Comparison of ENCODE assay signal across 12 cellular contexts in genomic region chr1:59298710-59299346, GRCh38. TPM values are rescaled to one million over a fixed set of nuclear protein-coding genes. Genes with fewer than 3 reads are reported as not detected.
DNase-seq lines count a peak whose midpoint lies in the region; ATAC-seq and TF ChIP-seq lines count a peak whose summit lies in the region.
"Had no signal": no experiment of that assay in that cellular context is flagged by ENCODE, and none has a peak within 500 bp of the region (broad histone marks: within the 10 kb centered on the region; RNA-seq: fewer than 3 reads in every experiment).

No MANE protein-coding gene starts in this region.

- H3K56ac ChIP-seq in mesendoderm (ENCODE audit: low read length) = no peak overlapping the region

- no peak overlapping the region for H2BK5ac ChIP-seq in mesendoderm (ENCODE audit: low read length)

- no peak for TF ChIP-seq EP300 in tibial nerve (IDR thresholded peaks at IDR 0.05)

- H3K23ac ChIP-seq in mesendoderm (ENCODE audit: low read length) = no peak overlapping the region

- no peak overlapping the region for H3K4ac ChIP-seq in mesendoderm (ENCODE audit: low read depth, low read length)

- H2BK15ac ChIP-seq in mesendoderm (replicated peaks; ENCODE audit: low read depth) = no peak overlapping the region

- H3K4me3 ChIP-seq in adipocyte (ENCODE audit: low read length) = no peak overlapping the region
- H3K4me3 ChIP-seq in mesendoderm (ENCODE audit: low read length) = no peak overlapping the region
- no peak overlapping the region for H3K4me3 ChIP-seq in tibial nerve

- H3K18ac ChIP-seq in mesendoderm (ENCODE audit: low read length) = no peak overlapping the region

- H3K4me3 Mint-ChIP-seq in activated T-cell treated with anti-CD3 and anti-CD28 coated beads, Interleukin-2, amount 50 U/mL, for 4 hours = peak overlapping the region; percentile 14
- H3K4me3 Mint-ChIP-seq in activated CD4-positive, alpha-beta memory T cell treated with anti-CD3 and anti-CD28 coated beads for 36 hours = no peak overlapping the region
- H3K4me3 Mint-ChIP-seq in activated naive CD4-positive, alpha-beta T cell treated with anti-CD3 and anti-CD28 coated beads, Interleukin-2, amount 10 ng/mL, durations not matched to agents 7 days and 5 days = no peak overlapping the region

- TF ChIP-seq POLR2A in tibial nerve (IDR thresholded peaks at IDR 0.05) = no peak

- WGBS in mesendoderm (ENCODE audit: extremely low coverage, insufficient coverage, low lambda C conversion rate) = no CpG with 5 or more reads among the region's 6 CpGs
- WGBS in tibial nerve, 2 donors = 68 to 78% methylated on average over 6 of the region's 6 CpGs

- intact Hi-C loops in activated CD4-positive, alpha-beta memory T cell treated with anti-CD3 and anti-CD28 coated beads for 36 hours (cut with micrococcal nuclease) = loop anchor here (10.0 kb wide), 2 partner anchors 154 to 274 kb away; no protein-coding TSS in a partner anchor

- H4K8ac ChIP-seq in mesendoderm (ENCODE audit: low read depth, low read length) = no peak overlapping the region

- H3K4me2 ChIP-seq in mesendoderm (ENCODE audit: low read length) = no peak overlapping the region

- CTCF ChIA-PET in activated CD4-positive, alpha-beta memory T cell treated with anti-CD3 and anti-CD28 coated beads for 36 hours (lab: Charles Lee) = no interaction called here
- CTCF ChIA-PET in activated naive CD4-positive, alpha-beta T cell treated with anti-CD3 and anti-CD28 coated beads, Interleukin-2, amount 10 ng/mL, durations not matched to agents 7 days and 5 days (lab: Charles Lee) = no interaction called here

- no peaks in the 10 kb centered on the region for H3K27me3 Mint-ChIP-seq in activated T-cell treated with anti-CD3 and anti-CD28 coated beads, Interleukin-2, amount 50 U/mL, for 4 hours (ENCODE audit: low read depth)
- no peaks in the 10 kb centered on the region for H3K27me3 Mint-ChIP-seq in activated CD4-positive, alpha-beta memory T cell treated with anti-CD3 and anti-CD28 coated beads for 36 hours
- H3K27me3 Mint-ChIP-seq in activated naive CD4-positive, alpha-beta T cell treated with anti-CD3 and anti-CD28 coated beads, Interleukin-2, amount 10 ng/mL, durations not matched to agents 7 days and 5 days = no peaks in the 10 kb centered on the region

- H4K5ac ChIP-seq in mesendoderm (ENCODE audit: low read length) = no peak overlapping the region

- H3K36me3 ChIP-seq in adipocyte (ENCODE audit: control insufficient read depth, insufficient read depth, low read length, severe bottlenecking) = no peaks in the 10 kb centered on the region
- H3K36me3 ChIP-seq in mesendoderm (ENCODE audit: control insufficient read depth, insufficient read depth, low read length) = no peaks in the 10 kb centered on the region
- no peaks in the 10 kb centered on the region for H3K36me3 ChIP-seq in tibial nerve

- H3K27ac Mint-ChIP-seq in activated CD4-positive, alpha-beta memory T cell treated with anti-CD3 and anti-CD28 coated beads for 36 hours = no peak overlapping the region
- no peak overlapping the region for H3K27ac Mint-ChIP-seq in activated naive CD4-positive, alpha-beta T cell treated with anti-CD3 and anti-CD28 coated beads, Interleukin-2, amount 10 ng/mL, durations not matched to agents 7 days and 5 days

- H2BK120ac ChIP-seq in mesendoderm (ENCODE audit: low read depth, low read length) = no peak overlapping the region

- H3K27ac ChIP-seq in mesendoderm (ENCODE audit: low read depth, low read length) (no peak overlapping the region), tibial nerve (peak overlapping the region; percentile 95 to 99 (median 97))

- H2AK5ac ChIP-seq in mesendoderm (ENCODE audit: low read length) = no peak overlapping the region

- no peaks in the 10 kb centered on the region for H3K79me1 ChIP-seq in mesendoderm (ENCODE audit: low read length)

- no peak for ATAC-seq in activated T-cell treated with anti-CD3 and anti-CD28 coated beads, Interleukin-2, amount 50 U/mL, for 4 hours
- ATAC-seq in HG02642 (IDR thresholded peaks at IDR 0.05; ENCODE audit: poor library complexity, unreplicated experiment) = no peak

- H3K36me3 Mint-ChIP-seq in activated T-cell treated with anti-CD3 and anti-CD28 coated beads, Interleukin-2, amount 50 U/mL, for 4 hours (ENCODE audit: insufficient read depth) = peaks cover 6% of the 10 kb centered on the region
- peaks cover 8% of the 10 kb centered on the region for H3K36me3 Mint-ChIP-seq in activated CD4-positive, alpha-beta memory T cell treated with anti-CD3 and anti-CD28 coated beads for 36 hours
- H3K36me3 Mint-ChIP-seq in activated naive CD4-positive, alpha-beta T cell treated with anti-CD3 and anti-CD28 coated beads, Interleukin-2, amount 10 ng/mL, durations not matched to agents 7 days and 5 days = peaks cover 4% of the 10 kb centered on the region

- POLR2A ChIA-PET in activated CD4-positive, alpha-beta memory T cell treated with anti-CD3 and anti-CD28 coated beads for 36 hours (lab: Charles Lee) = no interaction called here

- H3K4me1 Mint-ChIP-seq in activated T-cell treated with anti-CD3 and anti-CD28 coated beads, Interleukin-2, amount 50 U/mL, for 4 hours (ENCODE audit: low read depth) = peaks cover 9% of the 10 kb centered on the region
- peaks cover 11% of the 10 kb centered on the region for H3K4me1 Mint-ChIP-seq in activated CD4-positive, alpha-beta memory T cell treated with anti-CD3 and anti-CD28 coated beads for 36 hours (ENCODE audit: low read depth)
- peaks cover 20% of the 10 kb centered on the region for H3K4me1 Mint-ChIP-seq in activated naive CD4-positive, alpha-beta T cell treated with anti-CD3 and anti-CD28 coated beads, Interleukin-2, amount 10 ng/mL, durations not matched to agents 7 days and 5 days

- peak overlapping the region; percentile 99 for H3K9ac ChIP-seq in adipocyte (ENCODE audit: low read length)
- no peak overlapping the region for H3K9ac ChIP-seq in mesendoderm (ENCODE audit: low read length)

- DNase-seq in activated T-cell treated with anti-CD3 and anti-CD28 coated beads, Interleukin-2, amount 50 U/mL, for 4 hours = no peak
- no peak for DNase-seq in activated T-cell treated with anti-CD3 and anti-CD28 coated beads, Interleukin-2, amount 50 U/mL, for 1 hour
- DNase-seq in adipocyte (ENCODE audit: low read depth) (no peak), mesendoderm (peak; percentile 56), tibial nerve (ENCODE audit: low spot score in 2 of 2) (no peak)
- DNase-seq in activated CD4-positive, alpha-beta memory T cell treated with anti-CD3 and anti-CD28 coated beads for 36 hours = no peak
- no peak for DNase-seq in activated naive CD4-positive, alpha-beta T cell treated with anti-CD3 and anti-CD28 coated beads, Interleukin-2, amount 10 ng/mL, durations not matched to agents 7 days and 5 days
- DNase-seq: activated T-cell treated with anti-CD3 and anti-CD28 coated beads for 4 hours, dermis blood vessel endothelial cell, Kasumi-1, NCI-H774 had no signal

- H3K79me2 ChIP-seq in mesendoderm (ENCODE audit: control insufficient read depth, insufficient read depth, low read length) = no peaks in the 10 kb centered on the region

- peaks cover 6% of the 10 kb centered on the region for H3K9me3 Mint-ChIP-seq in activated T-cell treated with anti-CD3 and anti-CD28 coated beads, Interleukin-2, amount 50 U/mL, for 4 hours
- H3K9me3 Mint-ChIP-seq in activated CD4-positive, alpha-beta memory T cell treated with anti-CD3 and anti-CD28 coated beads for 36 hours = peaks cover 3% of the 10 kb centered on the region
- peaks cover 4% of the 10 kb centered on the region for H3K9me3 Mint-ChIP-seq in activated naive CD4-positive, alpha-beta T cell treated with anti-CD3 and anti-CD28 coated beads, Interleukin-2, amount 10 ng/mL, durations not matched to agents 7 days and 5 days

- H3K9me3 ChIP-seq in adipocyte (ENCODE audit: control insufficient read depth, low read length) (no peaks in the 10 kb centered on the region), tibial nerve (no peaks in the 10 kb centered on the region)

- no peak for TF ChIP-seq CTCF in tibial nerve (IDR thresholded peaks at IDR 0.05)

- H3K4me1 ChIP-seq in adipocyte (ENCODE audit: control insufficient read depth, insufficient read depth, low read length) (peaks cover 24% of the 10 kb centered on the region), mesendoderm (ENCODE audit: control insufficient read depth, low read depth, low read length) (peaks cover 3% of the 10 kb centered on the region), tibial nerve (peaks cover 0 to 32% (median 23%) of the 10 kb centered on the region in 4 donors)

- H3K27me3 ChIP-seq in adipocyte (replicated peaks; ENCODE audit: control insufficient read depth, insufficient read depth, low read length) (no peaks in the 10 kb centered on the region), mesendoderm (ENCODE audit: insufficient read depth, low read length, poor library complexity) (no peaks in the 10 kb centered on the region), tibial nerve (no peaks in the 10 kb centered on the region)

RNA-seq across cellular contexts. Expression of gene FGGY, which starts 1.9 kb away (rescaled TPM):
- total RNA-seq in activated T-cell treated with anti-CD3 and anti-CD28 coated beads, Interleukin-2, amount 50 U/mL, for 4 hours = 1 to 10 TPM; 2.5 to 4.8 (median 3.1) TPM
- polyA plus RNA-seq in mesendoderm (2013, experiment 1 of 2) = 3.0 TPM
- polyA plus RNA-seq in mesendoderm (2013, experiment 2 of 2) = 2.6 TPM
- 10 to 100 TPM; 27.0 to 40.6 (median 32.9) TPM for total RNA-seq in tibial nerve
- total RNA-seq in activated CD4-positive, alpha-beta memory T cell treated with anti-CD3 and anti-CD28 coated beads for 36 hours = 10 to 100 TPM; 10.2 TPM
